11 cellular contexts compared by ENCODE assay signal in the genomic region with DNA sequence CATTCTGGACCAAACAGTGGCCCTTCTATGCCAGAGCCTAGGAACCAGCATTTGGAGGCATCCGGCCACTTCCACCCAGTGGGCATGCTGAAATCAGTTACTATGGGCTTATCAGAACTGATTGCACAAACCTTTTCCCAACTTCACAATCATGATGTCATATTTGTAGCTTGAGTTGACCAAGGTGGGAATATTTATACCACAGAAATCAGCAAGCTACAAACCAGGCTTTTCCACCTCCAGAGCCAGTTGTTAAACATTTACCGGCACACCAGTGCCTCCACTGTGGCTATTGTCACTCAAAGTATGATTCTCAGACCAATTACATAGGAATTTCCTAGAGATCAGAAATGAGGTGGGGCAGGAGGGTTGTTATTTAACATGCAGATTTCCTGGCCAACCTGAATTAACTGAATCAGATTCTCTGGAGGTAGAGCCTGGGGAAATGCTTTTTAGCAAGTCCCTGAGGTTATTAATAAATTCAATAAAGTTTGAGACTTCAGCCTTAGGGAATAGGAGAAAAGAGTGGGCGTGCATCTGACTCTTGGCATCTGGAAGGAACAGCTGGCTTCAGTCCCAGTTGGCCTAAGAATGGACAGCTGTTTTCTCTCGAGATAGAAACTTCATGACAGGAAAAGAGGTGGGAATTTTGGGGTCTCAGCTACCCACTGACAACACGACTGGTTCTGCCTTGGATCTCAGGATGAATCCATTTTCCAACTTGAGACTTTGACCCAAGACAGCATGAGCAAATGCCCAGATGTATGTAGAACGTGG.
DNase-seq lines count a peak whose midpoint lies in the region; ATAC-seq and TF ChIP-seq lines count a peak whose summit lies in the region.
"Had no signal": no experiment of that assay in that cellular context is flagged by ENCODE, and none has a peak within 500 bp of the region (broad histone marks: within the 10 kb centered on the region; RNA-seq: fewer than 3 reads in every experiment).

No MANE protein-coding gene starts in this region.

- no peaks in the 10 kb centered on the region for H3K79me2 ChIP-seq in smooth muscle cell (ENCODE audit: low read depth)

- peak overlapping the region; percentile 75 for H3K27ac Mint-ChIP-seq in central memory CD8-positive, alpha-beta T cell (ENCODE audit: low read depth)

- H3K4me3 Mint-ChIP-seq in central memory CD8-positive, alpha-beta T cell = peak overlapping the region; percentile 21

- TF ChIP-seq CTCF in liver (IDR thresholded peaks at IDR 0.05; ENCODE audit: low read depth, low read length, missing input control) (no peak), smooth muscle cell (IDR thresholded peaks at IDR 0.05; ENCODE audit: borderline replicate concordance, insufficient read depth, poor library complexity, severe bottlenecking) (no peak)

- no peak overlapping the region for H2AFZ ChIP-seq in smooth muscle cell (ENCODE audit: low read depth)

- no peak overlapping the region for H3K4me3 ChIP-seq in liver (ENCODE audit: low read depth in 1 of 3, low read length in 3 of 3)
- H3K4me3 ChIP-seq in smooth muscle cell = no peak overlapping the region

- H3K9me3 ChIP-seq in liver (ENCODE audit: control insufficient read depth in 4 of 4, low read length in 3 of 4) (no peaks in the 10 kb centered on the region), smooth muscle cell (replicated peaks; ENCODE audit: low read depth) (no peaks in the 10 kb centered on the region)

- H4K20me1 ChIP-seq in smooth muscle cell (ENCODE audit: low read depth) = no peaks in the 10 kb centered on the region

- 57% methylated on average over 6 of the region's 6 CpGs for WGBS in liver
- WGBS in smooth muscle cell (ENCODE audit: low lambda C conversion rate) = 50% methylated on average over 6 of the region's 6 CpGs

- H3K4me1 ChIP-seq in liver (ENCODE audit: control insufficient read depth in 4 of 4, insufficient read depth in 4 of 4, low read length in 3 of 4) (peaks cover 18 to 47% (median 37%) of the 10 kb centered on the region in 4 donors), smooth muscle cell (ENCODE audit: low read depth) (peaks cover 57% of the 10 kb centered on the region)

- H3K27me3 Mint-ChIP-seq in central memory CD8-positive, alpha-beta T cell = no peaks in the 10 kb centered on the region

- no peak for TF ChIP-seq EP300 in Ishikawa (IDR thresholded peaks at IDR 0.05; ENCODE audit: borderline replicate concordance)

- no peak for TF ChIP-seq RAD21 in Ishikawa (IDR thresholded peaks at IDR 0.05; ENCODE audit: low read depth)
- TF ChIP-seq RAD21 in liver (IDR thresholded peaks at IDR 0.05) = peak; percentile 57 to 63

- H3K27ac ChIP-seq in liver (ENCODE audit: low read depth in 1 of 2, low read length in 2 of 2) (peak overlapping the region; percentile 66 to 76), smooth muscle cell (ENCODE audit: low read depth) (peak overlapping the region; percentile 91)

- no peak overlapping the region for H3K9ac ChIP-seq in liver (ENCODE audit: low read depth in 1 of 2, low read length in 2 of 2)
- H3K9ac ChIP-seq in smooth muscle cell (ENCODE audit: low read depth) = no peak overlapping the region

- H3K4me1 Mint-ChIP-seq in central memory CD8-positive, alpha-beta T cell = peaks cover 9% of the 10 kb centered on the region

- H3K36me3 Mint-ChIP-seq in central memory CD8-positive, alpha-beta T cell (ENCODE audit: insufficient read depth) = peaks cover 2% of the 10 kb centered on the region

- peaks cover 16% of the 10 kb centered on the region for H3F3A ChIP-seq in smooth muscle cell (ENCODE audit: low read depth)

- H3K27me3 ChIP-seq in liver (ENCODE audit: control insufficient read depth in 4 of 4, insufficient read depth in 4 of 4, low read length in 3 of 4) (no peaks in the 10 kb centered on the region), smooth muscle cell (ENCODE audit: low read depth) (no peaks in the 10 kb centered on the region)

- H3K36me3 ChIP-seq in liver (ENCODE audit: control insufficient read depth in 4 of 4, insufficient read depth in 3 of 4, low read depth in 1 of 4, low read length in 3 of 4) = no peaks in the 10 kb centered on the region
- no peaks in the 10 kb centered on the region for H3K36me3 ChIP-seq in smooth muscle cell (ENCODE audit: low read depth)

- H3K9me3 Mint-ChIP-seq in central memory CD8-positive, alpha-beta T cell = no peaks in the 10 kb centered on the region

- no peak for DNase-seq in central memory CD8-positive, alpha-beta T cell (ENCODE audit: low spot score in 2 of 2)
- DNase-seq in smooth muscle cell (lab: John Stamatoyannopoulos, UW; ENCODE audit: unreplicated experiment) (no peak), germinal center (ENCODE audit: low spot score) (no peak), NOMO-1 (lab: John Stamatoyannopoulos, UW; ENCODE audit: unreplicated experiment in 2 of 2) (no peak)
- DNase-seq: NCI-H2029 treated with DMSO at 0.1 percent for 48 hours; stimulated activated naive CD4-positive, alpha-beta T cell treated with Interleukin-2 at 50 U/mL for 16 hours had no signal

- H3K4me2 ChIP-seq in smooth muscle cell = peak overlapping the region; percentile 42

- ATAC-seq in central memory CD8-positive, alpha-beta T cell (replicated peaks; ENCODE audit: extremely low read depth, poor library complexity, severe bottlenecking) = no peak
- no peak for ATAC-seq in HG03457 (IDR thresholded peaks at IDR 0.05; ENCODE audit: unreplicated experiment)
- ATAC-seq in GM21576 (IDR thresholded peaks at IDR 0.05; ENCODE audit: unreplicated experiment) = no peak
- ATAC-seq: activated CD4-positive, CD25-positive, alpha-beta regulatory T cell treated with anti-CD3 and anti-CD28 coated beads, Interleukin-2, amount 50 U/mL, for 24 hours had no signal

TF ChIP-seq in Ishikawa, 13 proteins besides CTCF, POLR2A, EP300 and RAD21:
- no peak for TF ChIP-seq TAF1 (IDR thresholded peaks at IDR 0.05; ENCODE audit: low read depth)
- TF ChIP-seq NFIC (IDR thresholded peaks at IDR 0.05) = peak; percentile 54; the same call in 1 of the 2 replicates
- TF ChIP-seq EGR1 (IDR thresholded peaks at IDR 0.05) = peak; percentile 46; the same call in 1 of the 2 replicates
- TF ChIP-seq MAX (IDR thresholded peaks at IDR 0.05) = 0 out of 2 replicates have a peak, but pooled peaks have one; percentile 8

TF ChIP-seq in liver, 16 proteins besides CTCF, POLR2A, EP300 and RAD21 (continues in another document):
- TF ChIP-seq MAX (IDR thresholded peaks at IDR 0.05) = peak; percentile 49
- TF ChIP-seq FOXA1 (IDR thresholded peaks at IDR 0.05) = no peak
- TF ChIP-seq NR2F2 (IDR thresholded peaks at IDR 0.05) = peak; percentile 54
- TF ChIP-seq, protein P1, sequence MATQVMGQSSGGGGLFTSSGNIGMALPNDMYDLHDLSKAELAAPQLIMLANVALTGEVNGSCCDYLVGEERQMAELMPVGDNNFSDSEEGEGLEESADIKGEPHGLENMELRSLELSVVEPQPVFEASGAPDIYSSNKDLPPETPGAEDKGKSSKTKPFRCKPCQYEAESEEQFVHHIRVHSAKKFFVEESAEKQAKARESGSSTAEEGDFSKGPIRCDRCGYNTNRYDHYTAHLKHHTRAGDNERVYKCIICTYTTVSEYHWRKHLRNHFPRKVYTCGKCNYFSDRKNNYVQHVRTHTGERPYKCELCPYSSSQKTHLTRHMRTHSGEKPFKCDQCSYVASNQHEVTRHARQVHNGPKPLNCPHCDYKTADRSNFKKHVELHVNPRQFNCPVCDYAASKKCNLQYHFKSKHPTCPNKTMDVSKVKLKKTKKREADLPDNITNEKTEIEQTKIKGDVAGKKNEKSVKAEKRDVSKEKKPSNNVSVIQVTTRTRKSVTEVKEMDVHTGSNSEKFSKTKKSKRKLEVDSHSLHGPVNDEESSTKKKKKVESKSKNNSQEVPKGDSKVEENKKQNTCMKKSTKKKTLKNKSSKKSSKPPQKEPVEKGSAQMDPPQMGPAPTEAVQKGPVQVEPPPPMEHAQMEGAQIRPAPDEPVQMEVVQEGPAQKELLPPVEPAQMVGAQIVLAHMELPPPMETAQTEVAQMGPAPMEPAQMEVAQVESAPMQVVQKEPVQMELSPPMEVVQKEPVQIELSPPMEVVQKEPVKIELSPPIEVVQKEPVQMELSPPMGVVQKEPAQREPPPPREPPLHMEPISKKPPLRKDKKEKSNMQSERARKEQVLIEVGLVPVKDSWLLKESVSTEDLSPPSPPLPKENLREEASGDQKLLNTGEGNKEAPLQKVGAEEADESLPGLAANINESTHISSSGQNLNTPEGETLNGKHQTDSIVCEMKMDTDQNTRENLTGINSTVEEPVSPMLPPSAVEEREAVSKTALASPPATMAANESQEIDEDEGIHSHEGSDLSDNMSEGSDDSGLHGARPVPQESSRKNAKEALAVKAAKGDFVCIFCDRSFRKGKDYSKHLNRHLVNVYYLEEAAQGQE (IDR thresholded peaks at IDR 0.05) = peak; percentile 29
- TF ChIP-seq ZBTB33 (IDR thresholded peaks at IDR 0.05) = peak; percentile 22
- no peak for TF ChIP-seq FOXA2 (IDR thresholded peaks at IDR 0.05)
- peak; percentile 64 to 77 for TF ChIP-seq JUND (IDR thresholded peaks at IDR 0.05)
- peak in 1 of 2 donors; percentile 27 for TF ChIP-seq EGR1 (IDR thresholded peaks at IDR 0.05; ENCODE audit: low read depth in 2 of 2)
- TF ChIP-seq, protein P2, sequence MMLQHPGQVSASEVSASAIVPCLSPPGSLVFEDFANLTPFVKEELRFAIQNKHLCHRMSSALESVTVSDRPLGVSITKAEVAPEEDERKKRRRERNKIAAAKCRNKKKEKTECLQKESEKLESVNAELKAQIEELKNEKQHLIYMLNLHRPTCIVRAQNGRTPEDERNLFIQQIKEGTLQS (IDR thresholded peaks at IDR 0.05) = no peak
- TF ChIP-seq HNF4A (conservative IDR thresholded peaks at IDR 0.05) = peak; percentile 30 to 48
- TF ChIP-seq SP1 (IDR thresholded peaks at IDR 0.05) = peak; percentile 44
- no peak for TF ChIP-seq YY1 (IDR thresholded peaks at IDR 0.05)
- no peak for TF ChIP-seq HNF4G (IDR thresholded peaks at IDR 0.05)
